8 cellular contexts compared by ENCODE assay signal in genomic region chr12:113152835-113153814, GRCh38. TPM values are rescaled to one million over a fixed set of nuclear protein-coding genes. Genes with fewer than 3 reads are reported as not detected.
DNase-seq lines count a peak whose midpoint lies in the region; ATAC-seq and TF ChIP-seq lines count a peak whose summit lies in the region.

No MANE protein-coding gene starts in this region.

- ATAC-seq in GM19023 (IDR thresholded peaks at IDR 0.05; ENCODE audit: unreplicated experiment) (peak; percentile 62), foreskin keratinocyte (peak; percentile 67)

- H3K27ac ChIP-seq in KOPT-K1 (ENCODE audit: low read depth, low read length, poor library complexity, severe bottlenecking), result peak overlapping the region; percentile 77
- peak overlapping the region; percentile 42 for H3K27ac ChIP-seq in RWPE1
- no peak overlapping the region for H3K27ac ChIP-seq in foreskin keratinocyte
- no peak overlapping the region for H3K27ac ChIP-seq in thymus (ENCODE audit: low read depth)

- H3K9me3 ChIP-seq in KOPT-K1 (ENCODE audit: insufficient read depth, low read length, poor library complexity, severe bottlenecking) (no peaks in the 10 kb centered on the region), neuron (ENCODE audit: low read length) (no peaks in the 10 kb centered on the region), thymus (ENCODE audit: control insufficient read depth) (no peaks in the 10 kb centered on the region)

- POLR2A ChIA-PET in RWPE1 (lab: Yijun Ruan, JAX; ENCODE audit: low non-redundant PET), result interaction anchor here (0.6 kb wide), 1 partner anchor 442 kb away, joined by 3 read pairs; no protein-coding TSS in a partner anchor

- H3K36me3 ChIP-seq in KOPT-K1 (ENCODE audit: insufficient read depth, low read length), result peaks cover 21% of the 10 kb centered on the region
- H3K36me3 ChIP-seq in neuron (ENCODE audit: insufficient read depth, low read length), result peaks cover 7% of the 10 kb centered on the region
- H3K36me3 ChIP-seq in thymus (ENCODE audit: control insufficient read depth, insufficient read depth), result peaks cover 10% of the 10 kb centered on the region

- DNase-seq in AG09319 (ENCODE audit: extremely low read depth, low read depth) (peak; percentile 28), RWPE1 (ENCODE audit: low spot score) (peak; percentile 80), activated gamma-delta T cell (lab: John Stamatoyannopoulos, UW) (peak; percentile 28), foreskin keratinocyte (peak; percentile 46 to 67)

- H3K27me3 ChIP-seq in foreskin keratinocyte (peaks cover 31% of the 10 kb centered on the region), neuron (ENCODE audit: insufficient read depth, low read length) (peaks cover 34% of the 10 kb centered on the region), thymus (ENCODE audit: control insufficient read depth, insufficient read depth) (peaks cover 13% of the 10 kb centered on the region)

- H3K4me1 ChIP-seq in foreskin keratinocyte (no peaks in the 10 kb centered on the region), neuron (ENCODE audit: insufficient read depth, low read length) (peaks cover 16% of the 10 kb centered on the region), thymus (ENCODE audit: control insufficient read depth, insufficient read depth, low read length) (no peaks in the 10 kb centered on the region)

- TF ChIP-seq CTCF in AG09319 (IDR thresholded peaks at IDR 0.05; ENCODE audit: low read depth, low read length) (peak; percentile 50), RWPE1 (conservative IDR thresholded peaks at IDR 0.05; ENCODE audit: low read depth) (peak; percentile 69), foreskin keratinocyte (conservative IDR thresholded peaks at IDR 0.05) (peak; percentile 75)

- H3K4me3 ChIP-seq in neuron (ENCODE audit: low read length) (peak overlapping the region; percentile 42), thymus (ENCODE audit: low read length) (peak overlapping the region; percentile 33)

- CTCF ChIA-PET in RWPE1 (lab: Yijun Ruan, JAX), result interaction anchor here (0.6 to 3.1 kb wide), 14 partner anchors 11 to 253 kb away, joined by 3 to 20 read pairs (median 4); no protein-coding TSS in a partner anchor

- peak overlapping the region; percentile 49 for H2AFZ ChIP-seq in neuron (ENCODE audit: low read depth, low read length)

- 7% methylated on average over 70 of the region's 70 CpGs for WGBS in thymus

RNA-seq across cellular contexts. Expression of gene CFAP73, which starts 3.6 kb away (rescaled TPM):
- total RNA-seq in foreskin keratinocyte, result not detected in 2 replicates
- polyA plus RNA-seq in foreskin keratinocyte, result not detected in 2 replicates
- 0.73 TPM for polyA plus RNA-seq in thymus

RNA-seq across cellular contexts. Expression of gene RASAL1, which starts 17.6 kb away (rescaled TPM):
- total RNA-seq in foreskin keratinocyte, result 0.07 TPM in 1 of 2 replicates, not detected in the other
- polyA plus RNA-seq in foreskin keratinocyte (not detected in 2 replicates), thymus (3.7 TPM)

RNA-seq across cellular contexts. Expression of gene DDX54, which starts 32.2 kb away (rescaled TPM):
- 64.7 and 66.8 TPM in 2 replicates for total RNA-seq in foreskin keratinocyte
- 95.1 and 95.8 TPM in 2 replicates for polyA plus RNA-seq in foreskin keratinocyte
- 49.8 TPM for polyA plus RNA-seq in thymus

RNA-seq across cellular contexts. Expression of gene RITA1, which starts 32.4 kb away (rescaled TPM):
- 24.3 and 27.0 TPM in 2 replicates for total RNA-seq in foreskin keratinocyte
- polyA plus RNA-seq in foreskin keratinocyte, result 26.3 and 27.2 TPM in 2 replicates
- 8.5 TPM for polyA plus RNA-seq in thymus

Comparison
In these comparisons a context has a peak if more than half of its experiments do, and no peak if none do; other contexts are left out.
1. DNase-seq: peak in every context shown above with its lines; median percentile 80 in RWPE1; 56 in foreskin keratinocyte; 28 in AG09319; 28 in activated gamma-delta T cell.
2. H3K27ac ChIP-seq: peak in KOPT-K1 (single experiment) and RWPE1 (single experiment); none in foreskin keratinocyte (single experiment) and thymus (single experiment).
3. Peak in every context shown above with its lines, with median percentiles within 50 percentile points of each other: CTCF ChIP-seq.